ENCODE assay signal across 9 cellular contexts in the genomic region with DNA sequence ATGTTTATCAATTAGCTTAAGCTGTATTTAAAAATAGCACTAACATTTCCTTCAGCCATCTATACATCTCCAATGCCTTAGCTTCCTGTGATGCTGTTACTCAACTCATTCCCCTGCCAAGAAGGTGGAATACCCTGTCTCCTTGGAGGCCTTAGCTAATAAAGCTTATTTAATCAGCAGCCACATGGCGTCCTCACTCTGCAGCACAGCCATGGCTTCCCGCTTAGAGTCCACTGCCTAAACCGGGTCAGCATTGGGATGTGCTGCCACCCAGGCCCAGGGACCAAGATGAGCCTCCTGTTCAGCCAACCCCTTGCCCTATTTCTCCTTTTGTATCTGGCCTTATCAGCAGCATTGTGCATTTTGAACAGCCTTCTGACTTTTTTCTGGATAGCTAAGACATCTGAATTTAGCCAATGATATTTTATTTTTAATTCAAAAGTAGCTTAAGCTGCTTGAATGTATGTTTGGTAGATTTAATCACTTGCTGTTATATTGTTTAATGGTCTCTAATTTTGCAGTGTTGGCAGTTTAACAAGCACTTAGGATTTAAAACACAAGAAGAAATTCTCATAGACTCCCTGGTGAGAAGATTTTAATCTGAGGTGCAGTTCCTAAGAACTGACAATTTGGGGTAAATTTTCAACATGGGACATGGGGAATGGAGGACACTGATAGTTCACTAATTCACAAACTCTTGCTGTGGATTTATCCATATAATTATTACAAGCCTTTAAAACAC.
DNase-seq lines count a peak whose midpoint lies in the region; ATAC-seq and TF ChIP-seq lines count a peak whose summit lies in the region.
"Had no signal": no experiment of that assay in that cellular context is flagged by ENCODE, and none has a peak within 500 bp of the region (broad histone marks: within the 10 kb centered on the region; RNA-seq: fewer than 3 reads in every experiment).

No MANE protein-coding gene starts in this region.

- no peaks in the 10 kb centered on the region for H3K9me3 Mint-ChIP-seq in activated T-helper 17 cell treated with anti-CD3 and anti-CD28 coated beads, Interleukin-2, amount 50 U/mL, for 72 hours
- H3K9me3 Mint-ChIP-seq: central memory CD8-positive, alpha-beta T cell had no signal

- H3K4me1 Mint-ChIP-seq in activated T-helper 17 cell treated with anti-CD3 and anti-CD28 coated beads, Interleukin-2, amount 50 U/mL, for 72 hours = no peaks in the 10 kb centered on the region
- H3K4me1 Mint-ChIP-seq: central memory CD8-positive, alpha-beta T cell had no signal

- no peaks in the 10 kb centered on the region for H3K27me3 Mint-ChIP-seq in activated T-helper 17 cell treated with anti-CD3 and anti-CD28 coated beads, Interleukin-2, amount 50 U/mL, for 72 hours
- H3K27me3 Mint-ChIP-seq: central memory CD8-positive, alpha-beta T cell had no signal

- H4K20me1 ChIP-seq in smooth muscle cell (ENCODE audit: low read depth) = no peaks in the 10 kb centered on the region

- H3K4me3 ChIP-seq in iPS-20b (ENCODE audit: low read length) (no peak overlapping the region), smooth muscle cell (no peak overlapping the region)

- H3K79me2 ChIP-seq in smooth muscle cell (ENCODE audit: low read depth) = no peaks in the 10 kb centered on the region

- H3K27ac ChIP-seq in angular gyrus (ENCODE audit: low read depth, low read length) = peak overlapping the region; percentile 31
- no peak overlapping the region for H3K27ac ChIP-seq in iPS-20b (ENCODE audit: low read length)
- peak overlapping the region; percentile 87 for H3K27ac ChIP-seq in smooth muscle cell (ENCODE audit: low read depth)

- TF ChIP-seq CTCF in smooth muscle cell (IDR thresholded peaks at IDR 0.05; ENCODE audit: borderline replicate concordance, insufficient read depth, poor library complexity, severe bottlenecking) = no peak

- H3F3A ChIP-seq in smooth muscle cell (ENCODE audit: low read depth) = peaks cover 17% of the 10 kb centered on the region

- no peak overlapping the region for H3K4me3 Mint-ChIP-seq in activated T-helper 17 cell treated with anti-CD3 and anti-CD28 coated beads, Interleukin-2, amount 50 U/mL, for 72 hours
- H3K4me3 Mint-ChIP-seq: central memory CD8-positive, alpha-beta T cell had no signal

- H3K36me3 ChIP-seq in iPS-20b (ENCODE audit: insufficient read depth, low read depth, low read length) = no peaks in the 10 kb centered on the region
- H3K36me3 ChIP-seq in smooth muscle cell (ENCODE audit: low read depth) = no peaks in the 10 kb centered on the region

- H2AFZ ChIP-seq in smooth muscle cell (ENCODE audit: low read depth) = peak overlapping the region; percentile 51

- no peaks in the 10 kb centered on the region for H3K36me3 Mint-ChIP-seq in activated T-helper 17 cell treated with anti-CD3 and anti-CD28 coated beads, Interleukin-2, amount 50 U/mL, for 72 hours (ENCODE audit: low read depth)

- H3K27ac Mint-ChIP-seq in activated T-helper 17 cell treated with anti-CD3 and anti-CD28 coated beads, Interleukin-2, amount 50 U/mL, for 72 hours = no peak overlapping the region

- WGBS in smooth muscle cell (ENCODE audit: low lambda C conversion rate) = 52% methylated on average over 3 of the region's 3 CpGs

- H3K4me1 ChIP-seq in iPS-20b (ENCODE audit: insufficient read depth, low read length) (peaks cover 41% of the 10 kb centered on the region), smooth muscle cell (ENCODE audit: low read depth) (peaks cover 32% of the 10 kb centered on the region)

- H3K9me3 ChIP-seq in iPS-20b (ENCODE audit: insufficient read depth, low read depth, low read length) (no peaks in the 10 kb centered on the region), smooth muscle cell (replicated peaks; ENCODE audit: low read depth) (no peaks in the 10 kb centered on the region)

- peak overlapping the region; percentile 64 for H3K4me2 ChIP-seq in smooth muscle cell

- H3K27me3 ChIP-seq in iPS-20b (ENCODE audit: insufficient read depth, low read length) (no peaks in the 10 kb centered on the region), smooth muscle cell (ENCODE audit: low read depth) (no peaks in the 10 kb centered on the region)

- peak; percentile 3 for DNase-seq in HT-29 (ENCODE audit: low spot score)
- no peak for DNase-seq in smooth muscle cell (lab: John Stamatoyannopoulos, UW; ENCODE audit: unreplicated experiment)
- no peak for DNase-seq in stimulated activated CD8-positive, alpha-beta memory T cell treated with anti-CD3 and anti-CD28 coated beads, Interleukin-4, amount 100 ng/mL, for 48 hours

- ATAC-seq in GM19395 (IDR thresholded peaks at IDR 0.05; ENCODE audit: unreplicated experiment) = no peak
- ATAC-seq in activated T-helper 17 cell treated with anti-CD3 and anti-CD28 coated beads, Interleukin-2, amount 50 U/mL, for 72 hours (replicated peaks) = no peak
- ATAC-seq in HG03378 (IDR thresholded peaks at IDR 0.05; ENCODE audit: unreplicated experiment) = no peak

- peak overlapping the region; percentile 12; the same call in 1 of the 2 replicates for H3K9ac ChIP-seq in iPS-20b (ENCODE audit: low read depth, low read length)
- H3K9ac ChIP-seq in smooth muscle cell (ENCODE audit: low read depth) = peak overlapping the region; percentile 69
